ENCODE assay signal across 17 cellular contexts in genomic region chr1:8302181-8302681, GRCh38. TPM values are rescaled to one million over a fixed set of nuclear protein-coding genes. Genes with fewer than 3 reads are reported as not detected.
DNase-seq lines count a peak whose midpoint lies in the region; ATAC-seq and TF ChIP-seq lines count a peak whose summit lies in the region.
"Had no signal": no experiment of that assay in that cellular context is flagged by ENCODE, and none has a peak within 500 bp of the region (broad histone marks: within the 10 kb centered on the region; RNA-seq: fewer than 3 reads in every experiment).

No MANE protein-coding gene starts in this region.

- peaks cover 0 to 5% (median 0%) of the 10 kb centered on the region in 3 donors for H3K27me3 ChIP-seq in psoas muscle (ENCODE audit: insufficient read depth in 3 of 3, low read length in 2 of 3)
- H3K27me3 ChIP-seq: dorsolateral prefrontal cortex, tibial nerve had no signal

- in situ Hi-C loops in SK-MEL-5 (cut with HindIII; ENCODE audit: low pct_unique_long_range_greater_than_20kb, low sequenced_read_pairs) = loop anchor here (25.0 kb wide), 1 partner anchor 290 kb away; no protein-coding TSS in a partner anchor

- H3K27ac ChIP-seq in psoas muscle = no peak overlapping the region

- H3K4me1 ChIP-seq in psoas muscle = peaks cover 6% of the 10 kb centered on the region
- H3K4me1 ChIP-seq: A549 had no signal

- no peak for TF ChIP-seq CTCF in fibroblast of villous mesenchyme (IDR thresholded peaks at IDR 0.05; ENCODE audit: insufficient read depth, low read depth, low read length)
- no peak for TF ChIP-seq CTCF in psoas muscle (IDR thresholded peaks at IDR 0.05)

- intact Hi-C loops in psoas muscle (cut with DNase I) = no loop called here

- ATAC-seq in psoas muscle (peak in 2 of 4 donors; percentile 27 to 40), GM18519 (IDR thresholded peaks at IDR 0.05; ENCODE audit: low FRiP score, unreplicated experiment) (no peak)
- ATAC-seq: A549, left colon had no signal

- H3K36me3 ChIP-seq in psoas muscle (ENCODE audit: insufficient read depth in 1 of 2, low read depth in 1 of 2) = no peaks in the 10 kb centered on the region
- H3K36me3 ChIP-seq: tibial nerve had no signal

- H3K4me3 ChIP-seq in fibroblast of villous mesenchyme (ENCODE audit: low read depth, low read length) = no peak overlapping the region
- H3K4me3 ChIP-seq in psoas muscle = peak overlapping the region; percentile 7
- H3K4me3 ChIP-seq: A549 had no signal

- H3K9me3 ChIP-seq in psoas muscle = no peaks in the 10 kb centered on the region
- H3K9me3 ChIP-seq: A549, tibial nerve had no signal

- WGBS in psoas muscle, 3 donors = 38 to 60% (median 40%) methylated on average over 16 of the region's 16 CpGs

- peak; percentile 30 for DNase-seq in Daoy (ENCODE audit: low read depth)
- peak; percentile 90 for DNase-seq in SK-MEL-5 (ENCODE audit: low read depth, low spot score)
- DNase-seq in fibroblast of villous mesenchyme (ENCODE audit: low read depth) = peak; percentile 23
- DNase-seq in psoas muscle = no peak
- DNase-seq in NCI-H187 (lab: John Stamatoyannopoulos, UW) = no peak
- DNase-seq in activated gamma-delta T cell (lab: John Stamatoyannopoulos, UW) = no peak
- no peak for DNase-seq in cortex of kidney (lab: John Stamatoyannopoulos, UW)
- DNase-seq: CD4-positive, CD25-positive, alpha-beta regulatory T cell; dorsolateral prefrontal cortex; EL; left colon; NCI-H1694; NCI-H526 treated with DMSO at 0.1 percent for 48 hours; stimulated activated CD4-positive, alpha-beta T cell treated with anti-CD3 and anti-CD28 coated beads, Interleukin-4, amount 100 ng/mL, for 4 hours had no signal

RNA-seq across cellular contexts. Expression of gene SLC45A1, which starts 15.7 kb away (rescaled TPM):
- 0.06 and 0.34 TPM in 2 replicates for total RNA-seq in Daoy (2014; rRNA removed; shearing (Covaris generic))
- total RNA-seq in SK-MEL-5 (2014; rRNA removed; shearing (Covaris generic)) = not detected in 2 replicates
- polyA plus RNA-seq in SK-MEL-5 (2015; cell fraction: cytosol; rRNA removed) = not detected in 2 replicates
- polyA plus RNA-seq in SK-MEL-5 (2015; cell fraction: nucleus; rRNA removed) = not detected in 2 replicates
- total RNA-seq in fibroblast of villous mesenchyme = 0.86 and 1.9 TPM in 2 replicates
- total RNA-seq in psoas muscle = 1 to 10 TPM in 1 of 4 donors, under 1 TPM in 3; 0.44 to 1.4 (median 0.89) TPM
- polyA plus RNA-seq in psoas muscle = 1 to 10 TPM in 1 of 3 donors, under 1 TPM in 2; 0.60 to 1.1 (median 0.96) TPM

Comparison
In these comparisons a context has a peak if more than half of its experiments do, and no peak if none do; other contexts are left out.
1. DNase-seq: peak in Daoy (single experiment), SK-MEL-5 (single experiment) and fibroblast of villous mesenchyme (single experiment); none in psoas muscle (0 of 2), NCI-H187 (0 of 2), activated gamma-delta T cell (single experiment) and cortex of kidney (single experiment).